ENCODE assay signal across 16 cellular contexts in genomic region chr9:7209990-7210389, GRCh38.
"Had no signal": no experiment of that assay in that cellular context is flagged by ENCODE, and none has a peak within 500 bp of the region (broad histone marks: within the 10 kb centered on the region; RNA-seq: fewer than 3 reads in every experiment).

No MANE protein-coding gene starts in this region.

- H3K36me3 ChIP-seq: left ventricle myocardium inferior, prostate gland, right atrium auricular region, upper lobe of left lung had no signal

- ATAC-seq: esophagus mucosa; naive thymus-derived CD8-positive, alpha-beta T cell; stimulated activated naive CD8-positive, alpha-beta T cell treated with anti-CD3 and anti-CD28 coated beads, Interleukin-15, Interleukin-2, amounts not matched to agents 100 U/mL and 50 U/mL, for 24 hours had no signal

- H3K4me1 ChIP-seq: left ventricle myocardium inferior, right atrium auricular region, upper lobe of left lung had no signal

- H3K4me3 ChIP-seq: left ventricle myocardium inferior, prostate gland, right atrium auricular region had no signal

- DNase-seq: activated CD4-positive, alpha-beta memory T cell treated with anti-CD3 and anti-CD28 coated beads for 36 hours; activated CD4-positive, alpha-beta T cell treated with anti-CD3 and anti-CD28 coated beads for 48 hours; activated naive CD4-positive, alpha-beta T cell treated with Interleukin-2 at 50 U/mL for 16 hours; activated naive CD8-positive, alpha-beta T cell treated with anti-CD3 and anti-CD28 coated beads for 36 hours; activated T-cell treated with anti-CD3 and anti-CD28 coated beads, Interleukin-2, amount 50 U/mL, for 48 hours; effector memory CD4-positive, alpha-beta T cell; hippocampal formation; kidney glomerular epithelial cell; left ventricle myocardium inferior; naive thymus-derived CD8-positive, alpha-beta T cell; stimulated activated CD4-positive, alpha-beta T cell treated with anti-CD3 and anti-CD28 coated beads, Interleukin-4, amount 100 ng/mL, for 24 hours; stimulated activated naive CD8-positive, alpha-beta T cell treated with anti-CD3 and anti-CD28 coated beads, Interleukin-15, Interleukin-2, amounts not matched to agents 100 U/mL and 50 U/mL, for 24 hours; upper lobe of left lung had no signal

- H3K9me3 ChIP-seq: left ventricle myocardium inferior, prostate gland, right atrium auricular region, upper lobe of left lung had no signal

- H3K27me3 ChIP-seq: right atrium auricular region, upper lobe of left lung had no signal

- H3K27ac ChIP-seq: left ventricle myocardium inferior, prostate gland, right atrium auricular region, upper lobe of left lung had no signal
